Comparison of ENCODE assay signal across 19 cellular contexts in genomic region chr5:106454050-106454449, GRCh38.
"Had no signal": no experiment of that assay in that cellular context is flagged by ENCODE, and none has a peak within 500 bp of the region (broad histone marks: within the 10 kb centered on the region; RNA-seq: fewer than 3 reads in every experiment).

No MANE protein-coding gene starts in this region.

- H3K4me3 ChIP-seq: dorsolateral prefrontal cortex, esophagus muscularis mucosa, left ventricle myocardium inferior, lower lobe of right lung, spleen had no signal

- H3K9me3 ChIP-seq: esophagus muscularis mucosa, left ventricle myocardium inferior, lower lobe of right lung, spleen had no signal

- H3K36me3 Mint-ChIP-seq: naive B cell; stimulated activated naive B cell treated with anti-CD40 and anti-IgM and Interleukin-4, amounts not matched to agents 10 μg/mL and 1 μg/mL and 100 μg/mL, for 72 hours had no signal

- FAIRE-seq: endometrium, kidney, urothelium cell line had no signal

- H3K4me3 Mint-ChIP-seq: naive B cell; nephron; stimulated activated naive B cell treated with anti-CD40 and anti-IgM and Interleukin-4, amounts not matched to agents 10 μg/mL and 1 μg/mL and 100 μg/mL, for 72 hours; stimulated activated naive CD8-positive, alpha-beta T cell treated with anti-CD3 and anti-CD28 coated beads, Interleukin-15, amount 100 ng/mL, for 72 hours had no signal

- H3K9me3 Mint-ChIP-seq: nephron; stimulated activated naive B cell treated with anti-CD40 and anti-IgM and Interleukin-4, amounts not matched to agents 10 μg/mL and 1 μg/mL and 100 μg/mL, for 72 hours had no signal

- H3K27me3 ChIP-seq: dorsolateral prefrontal cortex, esophagus muscularis mucosa, spleen had no signal

- H3K27ac ChIP-seq: dorsolateral prefrontal cortex, esophagus muscularis mucosa, left ventricle myocardium inferior, lower lobe of right lung, spleen had no signal

- DNase-seq: cortex of kidney; effector CD8-positive, alpha-beta T cell; kidney; left cardiac atrium; left ventricle myocardium inferior; lower lobe of right lung; naive B cell; spleen; stimulated activated CD4-positive, alpha-beta T cell treated with anti-CD3 and anti-CD28 coated beads, Interleukin-15, amount 100 ng/mL, for 24 hours; stimulated activated CD4-positive, alpha-beta T cell treated with anti-CD3 and anti-CD28 coated beads, Interleukin-1b, Interleukin-23, amount 100 ng/mL, for 48 hours; stimulated activated CD4-positive, alpha-beta T cell treated with anti-CD3 and anti-CD28 coated beads, Interleukin-4, amount 100 ng/mL, for 24 hours; stimulated activated naive B cell treated with anti-CD40 and anti-IgM and Interleukin-4, amounts not matched to agents 10 μg/mL and 1 μg/mL and 100 μg/mL, for 72 hours; stimulated activated naive CD8-positive, alpha-beta T cell treated with anti-CD3 and anti-CD28 coated beads, Interleukin-15, amount 100 ng/mL, for 72 hours had no signal

- H3K27ac Mint-ChIP-seq: naive B cell; nephron; stimulated activated naive B cell treated with anti-CD40 and anti-IgM and Interleukin-4, amounts not matched to agents 10 μg/mL and 1 μg/mL and 100 μg/mL, for 72 hours; stimulated activated naive CD8-positive, alpha-beta T cell treated with anti-CD3 and anti-CD28 coated beads, Interleukin-15, amount 100 ng/mL, for 72 hours had no signal

- H3K36me3 ChIP-seq: esophagus muscularis mucosa, left ventricle myocardium inferior, lower lobe of right lung, spleen had no signal

- H3K27me3 Mint-ChIP-seq: naive B cell; stimulated activated naive B cell treated with anti-CD40 and anti-IgM and Interleukin-4, amounts not matched to agents 10 μg/mL and 1 μg/mL and 100 μg/mL, for 72 hours; stimulated activated naive CD8-positive, alpha-beta T cell treated with anti-CD3 and anti-CD28 coated beads, Interleukin-15, amount 100 ng/mL, for 72 hours had no signal

- H3K4me1 Mint-ChIP-seq: naive B cell; nephron; stimulated activated naive B cell treated with anti-CD40 and anti-IgM and Interleukin-4, amounts not matched to agents 10 μg/mL and 1 μg/mL and 100 μg/mL, for 72 hours; stimulated activated naive CD8-positive, alpha-beta T cell treated with anti-CD3 and anti-CD28 coated beads, Interleukin-15, amount 100 ng/mL, for 72 hours had no signal

- ATAC-seq: left cardiac atrium; sciatic nerve; stimulated activated naive B cell treated with anti-CD40 and anti-IgM and Interleukin-4, amounts not matched to agents 10 μg/mL and 1 μg/mL and 100 μg/mL, for 72 hours; stimulated activated naive CD8-positive, alpha-beta T cell treated with anti-CD3 and anti-CD28 coated beads, Interleukin-15, amount 100 ng/mL, for 72 hours had no signal

- H3K4me1 ChIP-seq: esophagus muscularis mucosa, left ventricle myocardium inferior, lower lobe of right lung, spleen had no signal
